9 cellular contexts compared by ENCODE assay signal in genomic region chr18:48913201-48913600, GRCh38. TPM values are rescaled to one million over a fixed set of nuclear protein-coding genes. Genes with fewer than 3 reads are reported as not detected.
DNase-seq lines count a peak whose midpoint lies in the region; ATAC-seq and TF ChIP-seq lines count a peak whose summit lies in the region.
"Had no signal": no experiment of that assay in that cellular context is flagged by ENCODE, and none has a peak within 500 bp of the region (broad histone marks: within the 10 kb centered on the region; RNA-seq: fewer than 3 reads in every experiment).

No MANE protein-coding gene starts in this region.

- H3K27me3 Mint-ChIP-seq in T-helper 2 cell treated with Interferon-gamma antibody and Interleukin-4, amounts not matched to agents 5 μg/mL and 100 μg/mL, for 36 hours (ENCODE audit: low read depth): no peaks in the 10 kb centered on the region
- H3K27me3 Mint-ChIP-seq in activated CD4-positive, alpha-beta T cell treated with anti-CD3 and anti-CD28 coated beads for 36 hours: no peaks in the 10 kb centered on the region
- H3K27me3 Mint-ChIP-seq in endodermal cell (ENCODE audit: insufficient read depth): no peaks in the 10 kb centered on the region
- H3K27me3 Mint-ChIP-seq in stimulated activated memory B cell treated with anti-CD40 and anti-IgM and Interleukin-4, amounts not matched to agents 10 μg/mL and 1 μg/mL and 100 μg/mL, for 72 hours: no peaks in the 10 kb centered on the region

- H3K27me3 ChIP-seq in endodermal cell (ENCODE audit: control insufficient read depth, insufficient read depth, low read length, poor library complexity, severe bottlenecking): no peaks in the 10 kb centered on the region

- no peak overlapping the region for H3K4me3 Mint-ChIP-seq in T-helper 2 cell treated with Interferon-gamma antibody and Interleukin-4, amounts not matched to agents 5 μg/mL and 100 μg/mL, for 36 hours
- no peak overlapping the region for H3K4me3 Mint-ChIP-seq in activated CD4-positive, alpha-beta T cell treated with anti-CD3 and anti-CD28 coated beads for 36 hours
- no peak overlapping the region for H3K4me3 Mint-ChIP-seq in endodermal cell
- H3K4me3 Mint-ChIP-seq in stimulated activated memory B cell treated with anti-CD40 and anti-IgM and Interleukin-4, amounts not matched to agents 10 μg/mL and 1 μg/mL and 100 μg/mL, for 72 hours: no peak overlapping the region

- no peaks in the 10 kb centered on the region for H3K36me3 ChIP-seq in endodermal cell (ENCODE audit: control insufficient read depth, insufficient read depth, low read length)

- peak; percentile 90 for ATAC-seq in activated CD4-positive, alpha-beta T cell treated with anti-CD3 and anti-CD28 coated beads for 36 hours
- ATAC-seq in stimulated activated memory B cell treated with anti-CD40 and anti-IgM and Interleukin-4, amounts not matched to agents 10 μg/mL and 1 μg/mL and 100 μg/mL, for 72 hours: peak; percentile 65
- ATAC-seq in omental fat pad (ENCODE audit: low FRiP score): no peak
- ATAC-seq in GM18511 (IDR thresholded peaks at IDR 0.05; ENCODE audit: unreplicated experiment): no peak

- H3K4me1 ChIP-seq in endodermal cell (ENCODE audit: control insufficient read depth, insufficient read depth, low read length): peaks cover 8% of the 10 kb centered on the region

- no peaks in the 10 kb centered on the region for H3K9me3 Mint-ChIP-seq in T-helper 2 cell treated with Interferon-gamma antibody and Interleukin-4, amounts not matched to agents 5 μg/mL and 100 μg/mL, for 36 hours
- no peaks in the 10 kb centered on the region for H3K9me3 Mint-ChIP-seq in activated CD4-positive, alpha-beta T cell treated with anti-CD3 and anti-CD28 coated beads for 36 hours (ENCODE audit: low read depth)
- H3K9me3 Mint-ChIP-seq in endodermal cell: no peaks in the 10 kb centered on the region
- no peaks in the 10 kb centered on the region for H3K9me3 Mint-ChIP-seq in stimulated activated memory B cell treated with anti-CD40 and anti-IgM and Interleukin-4, amounts not matched to agents 10 μg/mL and 1 μg/mL and 100 μg/mL, for 72 hours

- H3K27ac ChIP-seq in endodermal cell (ENCODE audit: low read depth, low read length): no peak overlapping the region

- no peak overlapping the region for H3K4me3 ChIP-seq in endodermal cell (ENCODE audit: low read length)

- CTCF ChIA-PET in activated CD4-positive, alpha-beta T cell treated with anti-CD3 and anti-CD28 coated beads for 36 hours (lab: Charles Lee): interaction anchor here (0.7 kb wide), 2 partner anchors 19 to 190 kb away, joined by 3 read pairs; no protein-coding TSS in a partner anchor

- DNase-seq in T-helper 2 cell (peak in 4 of 5 experiments; percentile 24 to 74 (median 41)), endodermal cell (peak; percentile 64), omental fat pad (ENCODE audit: low spot score) (no peak), SIG-M5 treated with dmso at 0.1 percent for 504 hours (lab: John Stamatoyannopoulos, UW; ENCODE audit: unreplicated experiment) (no peak)
- no peak for DNase-seq in T-helper 2 cell treated with Interferon-gamma antibody and Interleukin-4, amounts not matched to agents 5 μg/mL and 100 μg/mL, for 36 hours (ENCODE audit: low spot score)
- DNase-seq in activated CD4-positive, alpha-beta T cell treated with anti-CD3 and anti-CD28 coated beads for 36 hours: peak; percentile 69
- DNase-seq: kidney had no signal

- intact Hi-C loops in activated CD4-positive, alpha-beta T cell treated with anti-CD3 and anti-CD28 coated beads for 36 hours (cut with DNase I, micrococcal nuclease): loop anchor here (1.0 to 2.0 kb wide), 3 partner anchors 136 to 238 kb away; no protein-coding TSS in a partner anchor

- no peak overlapping the region for H3K27ac Mint-ChIP-seq in T-helper 2 cell treated with Interferon-gamma antibody and Interleukin-4, amounts not matched to agents 5 μg/mL and 100 μg/mL, for 36 hours
- no peak overlapping the region for H3K27ac Mint-ChIP-seq in activated CD4-positive, alpha-beta T cell treated with anti-CD3 and anti-CD28 coated beads for 36 hours
- no peak overlapping the region for H3K27ac Mint-ChIP-seq in endodermal cell
- no peak overlapping the region for H3K27ac Mint-ChIP-seq in stimulated activated memory B cell treated with anti-CD40 and anti-IgM and Interleukin-4, amounts not matched to agents 10 μg/mL and 1 μg/mL and 100 μg/mL, for 72 hours

- peak; percentile 64 for TF ChIP-seq CTCF in endodermal cell (conservative IDR thresholded peaks at IDR 0.05)
- no peak for TF ChIP-seq CTCF in omental fat pad (IDR thresholded peaks at IDR 0.05)

- peaks cover 23% of the 10 kb centered on the region for H3K4me1 Mint-ChIP-seq in T-helper 2 cell treated with Interferon-gamma antibody and Interleukin-4, amounts not matched to agents 5 μg/mL and 100 μg/mL, for 36 hours (ENCODE audit: low read depth)
- H3K4me1 Mint-ChIP-seq in activated CD4-positive, alpha-beta T cell treated with anti-CD3 and anti-CD28 coated beads for 36 hours: peaks cover 12% of the 10 kb centered on the region
- peaks cover 7% of the 10 kb centered on the region for H3K4me1 Mint-ChIP-seq in endodermal cell
- H3K4me1 Mint-ChIP-seq in stimulated activated memory B cell treated with anti-CD40 and anti-IgM and Interleukin-4, amounts not matched to agents 10 μg/mL and 1 μg/mL and 100 μg/mL, for 72 hours: peaks cover 16% of the 10 kb centered on the region

- no peaks in the 10 kb centered on the region for H3K9me3 ChIP-seq in endodermal cell (ENCODE audit: control insufficient read depth, low read length)

- H3K36me3 Mint-ChIP-seq in T-helper 2 cell treated with Interferon-gamma antibody and Interleukin-4, amounts not matched to agents 5 μg/mL and 100 μg/mL, for 36 hours (ENCODE audit: low read depth): no peaks in the 10 kb centered on the region
- no peaks in the 10 kb centered on the region for H3K36me3 Mint-ChIP-seq in activated CD4-positive, alpha-beta T cell treated with anti-CD3 and anti-CD28 coated beads for 36 hours (ENCODE audit: low read depth)
- no peaks in the 10 kb centered on the region for H3K36me3 Mint-ChIP-seq in endodermal cell (ENCODE audit: low read depth)
- no peaks in the 10 kb centered on the region for H3K36me3 Mint-ChIP-seq in stimulated activated memory B cell treated with anti-CD40 and anti-IgM and Interleukin-4, amounts not matched to agents 10 μg/mL and 1 μg/mL and 100 μg/mL, for 72 hours

- H3K9ac ChIP-seq in endodermal cell (ENCODE audit: extremely low read depth, low read length, poor library complexity, severe bottlenecking): no peak overlapping the region

- POLR2A ChIA-PET in activated CD4-positive, alpha-beta T cell treated with anti-CD3 and anti-CD28 coated beads for 36 hours (lab: Charles Lee): no interaction called here

- WGBS in endodermal cell (ENCODE audit: insufficient coverage in 1 of 2, insufficient read length in 1 of 2), 2 experiments: 88 to 96% methylated on average over 4 to 5 of the region's 5 CpGs

RNA-seq across cellular contexts. Expression of gene SMAD7, which starts 37.6 kb away (rescaled TPM):
- total RNA-seq in activated CD4-positive, alpha-beta T cell treated with anti-CD3 and anti-CD28 coated beads for 36 hours: 1 to 10 TPM; 7.2 to 9.3 TPM
- total RNA-seq in endodermal cell: 10 to 100 TPM; 52.4 to 67.4 TPM
- polyA plus RNA-seq in endodermal cell (2013, experiment 1 of 2): 16.5 TPM
- polyA plus RNA-seq in endodermal cell (2013, experiment 2 of 2): 16.2 TPM
- 10 to 100 TPM; 33.6 to 78.4 (median 47.2) TPM for total RNA-seq in omental fat pad

Comparison
In these comparisons a context has a peak if more than half of its experiments do, and no peak if none do; other contexts are left out.
1. DNase-seq: peak in T-helper 2 cell (4 of 5), activated CD4-positive, alpha-beta T cell treated with anti-CD3 and anti-CD28 coated beads for 36 hours (single experiment) and endodermal cell (single experiment); none in T-helper 2 cell treated with Interferon-gamma antibody and Interleukin-4, amounts not matched to agents 5 μg/mL and 100 μg/mL, for 36 hours (single experiment), omental fat pad (single experiment) and SIG-M5 treated with dmso at 0.1 percent for 504 hours (single experiment).
2. ATAC-seq: peak in activated CD4-positive, alpha-beta T cell treated with anti-CD3 and anti-CD28 coated beads for 36 hours (single experiment) and stimulated activated memory B cell treated with anti-CD40 and anti-IgM and Interleukin-4, amounts not matched to agents 10 μg/mL and 1 μg/mL and 100 μg/mL, for 72 hours (single experiment); none in omental fat pad (single experiment) and GM18511 (single experiment).